ENCODE assay signal across 20 cellular contexts in genomic region chr15:47507221-47507985, GRCh38.
"Had no signal": no experiment of that assay in that cellular context is flagged by ENCODE, and none has a peak within 500 bp of the region (broad histone marks: within the 10 kb centered on the region; RNA-seq: fewer than 3 reads in every experiment).

No MANE protein-coding gene starts in this region.

- H3K36me3 ChIP-seq: left ventricle myocardium inferior, transverse colon had no signal

- H3K4me1 ChIP-seq: transverse colon had no signal

- DNase-seq: activated CD4-positive, alpha-beta T cell treated with anti-CD3 and anti-CD28 coated beads, Interleukin-2, amount 10 ng/mL, durations not matched to agents 24 days and 14 days; activated CD4-positive, CD25-positive, alpha-beta regulatory T cell; activated CD8-positive, alpha-beta memory T cell treated with anti-CD3 and anti-CD28 coated beads, Interleukin-2, amount 50 U/mL, for 48 hours; activated CD8-positive, alpha-beta T cell treated with anti-CD3 and anti-CD28 coated beads, Interleukin-2, amount 10 ng/mL, durations not matched to agents 7 days and 5 days; activated gamma-delta T cell treated with Interleukin-2 at 50 U/mL for 16 hours; activated T-cell treated with anti-CD3 and anti-CD28 coated beads, Interleukin-2, amount 50 U/mL, for 72 hours; amniotic stem cell; central memory CD4-positive, alpha-beta T cell; hippocampal formation; left ventricle myocardium inferior; mesendoderm; right cardiac atrium; stimulated activated CD4-positive, alpha-beta T cell treated with anti-CD3 and anti-CD28 coated beads, Interleukin-4, amount 100 ng/mL, for 24 hours; stimulated activated naive CD4-positive, alpha-beta T cell treated with Interleukin-2 at 50 U/mL for 16 hours; transverse colon had no signal

- H3K4me1 Mint-ChIP-seq: activated CD4-positive, alpha-beta T cell treated with anti-CD3 and anti-CD28 coated beads, Interleukin-2, amount 10 ng/mL, durations not matched to agents 24 days and 14 days had no signal

- H3K9me3 Mint-ChIP-seq: activated CD4-positive, alpha-beta T cell treated with anti-CD3 and anti-CD28 coated beads, Interleukin-2, amount 10 ng/mL, durations not matched to agents 24 days and 14 days; natural killer cell treated with Interleukin-12 subunit alpha and Interleukin-12 subunit beta and Interleukin-15 and Interleukin-18, amount 100 ng/mL, for 72 hours had no signal

- H3K27ac Mint-ChIP-seq: activated CD4-positive, alpha-beta T cell treated with anti-CD3 and anti-CD28 coated beads, Interleukin-2, amount 10 ng/mL, durations not matched to agents 24 days and 14 days; activated CD8-positive, alpha-beta T cell treated with anti-CD3 and anti-CD28 coated beads, Interleukin-2, amount 10 ng/mL, durations not matched to agents 7 days and 5 days; activated naive CD8-positive, alpha-beta T cell; activated T-cell treated with anti-CD3 and anti-CD28 coated beads, Interleukin-2, amount 50 U/mL, for 72 hours; natural killer cell treated with Interleukin-12 subunit alpha and Interleukin-12 subunit beta and Interleukin-15 and Interleukin-18, amount 100 ng/mL, for 72 hours; progenitor cell of endocrine pancreas had no signal

- H3K4me3 Mint-ChIP-seq: activated CD4-positive, alpha-beta T cell treated with anti-CD3 and anti-CD28 coated beads, Interleukin-2, amount 10 ng/mL, durations not matched to agents 24 days and 14 days; activated CD8-positive, alpha-beta T cell treated with anti-CD3 and anti-CD28 coated beads, Interleukin-2, amount 10 ng/mL, durations not matched to agents 7 days and 5 days; activated naive CD8-positive, alpha-beta T cell; activated T-cell treated with anti-CD3 and anti-CD28 coated beads, Interleukin-2, amount 50 U/mL, for 72 hours; natural killer cell treated with Interleukin-12 subunit alpha and Interleukin-12 subunit beta and Interleukin-15 and Interleukin-18, amount 100 ng/mL, for 72 hours had no signal

- H3K27ac ChIP-seq: skin epidermis, transverse colon had no signal

- H3K9me3 ChIP-seq: left ventricle myocardium inferior, transverse colon had no signal

- H3K27me3 Mint-ChIP-seq: activated CD4-positive, alpha-beta T cell treated with anti-CD3 and anti-CD28 coated beads, Interleukin-2, amount 10 ng/mL, durations not matched to agents 24 days and 14 days; activated naive CD8-positive, alpha-beta T cell; progenitor cell of endocrine pancreas had no signal

- H3K36me3 Mint-ChIP-seq: activated naive CD8-positive, alpha-beta T cell; natural killer cell treated with Interleukin-12 subunit alpha and Interleukin-12 subunit beta and Interleukin-15 and Interleukin-18, amount 100 ng/mL, for 72 hours had no signal

- H3K4me3 ChIP-seq: coronary artery, left ventricle myocardium inferior, skin epidermis, transverse colon had no signal

- H3K27me3 ChIP-seq: transverse colon had no signal
